ENCODE assay signal across 21 cellular contexts in the genomic region with DNA sequence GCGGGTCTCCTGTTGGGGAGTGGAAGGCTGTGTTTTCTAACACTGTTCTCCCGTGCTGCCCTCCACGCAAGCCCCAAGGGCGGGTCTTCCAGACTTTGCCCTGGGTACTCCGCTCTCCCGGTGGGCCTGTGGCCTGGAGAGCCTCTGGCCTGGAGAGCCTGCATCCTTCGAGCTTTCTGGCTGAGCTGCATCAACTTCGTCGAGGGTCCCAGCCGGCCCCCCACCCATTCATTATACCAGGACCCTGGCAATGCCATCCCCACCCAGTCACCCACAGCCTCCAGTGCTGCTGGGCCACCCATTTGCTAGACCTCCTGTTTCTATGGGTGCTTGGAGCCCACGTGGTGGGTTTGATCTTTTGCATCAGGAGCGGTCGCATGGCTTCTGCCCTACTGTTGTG.
"Had no signal": no experiment of that assay in that cellular context is flagged by ENCODE, and none has a peak within 500 bp of the region (broad histone marks: within the 10 kb centered on the region; RNA-seq: fewer than 3 reads in every experiment).

No MANE protein-coding gene starts in this region.

- H2AFZ ChIP-seq: parathyroid adenoma had no signal

- H3K27me3 ChIP-seq: esophagus muscularis mucosa, gastrocnemius medialis, right lobe of liver, upper lobe of right lung, vagina had no signal

- H3K79me2 ChIP-seq: parathyroid adenoma had no signal

- H3K36me3 ChIP-seq: esophagus muscularis mucosa, gastrocnemius medialis, heart right ventricle, right lobe of liver, suprapubic skin, tibial artery, upper lobe of right lung, vagina had no signal

- H3K4me3 Mint-ChIP-seq: effector memory CD8-positive, alpha-beta T cell; natural killer cell; neural crest cell had no signal

- ATAC-seq: effector memory CD8-positive, alpha-beta T cell; gastrocnemius medialis; heart right ventricle; left lobe of liver; natural killer cell; psoas muscle; right lobe of liver; upper lobe of right lung had no signal

- H3K9ac ChIP-seq: parathyroid adenoma had no signal

- H3K27ac ChIP-seq: epithelial cell of prostate, esophagus muscularis mucosa, gastrocnemius medialis, heart right ventricle, parathyroid adenoma, psoas muscle, right lobe of liver, suprapubic skin, tibial artery, upper lobe of right lung, vagina had no signal

- H3K4me1 ChIP-seq: esophagus muscularis mucosa, gastrocnemius medialis, heart right ventricle, parathyroid adenoma, psoas muscle, right lobe of liver, suprapubic skin, tibial artery, upper lobe of right lung, vagina had no signal

- H3K4me1 Mint-ChIP-seq: natural killer cell, neural crest cell had no signal

- H3K27ac Mint-ChIP-seq: effector memory CD8-positive, alpha-beta T cell; natural killer cell had no signal

- H3K4me3 ChIP-seq: esophagus muscularis mucosa, gastrocnemius medialis, heart right ventricle, psoas muscle, right lobe of liver, suprapubic skin, tibial artery, upper lobe of right lung, vagina had no signal

- H3K36me3 Mint-ChIP-seq: natural killer cell had no signal

- DNase-seq: effector memory CD8-positive, alpha-beta T cell; gastrocnemius medialis; heart right ventricle; hypothalamus; mammary epithelial cell; natural killer cell; nucleus accumbens; psoas muscle; retina; stimulated activated CD4-positive, alpha-beta T cell treated with anti-CD3 and anti-CD28 coated beads, Interleukin-4, amount 100 ng/mL, for 1 hour; stimulated activated naive CD4-positive, alpha-beta T cell; tibial artery; upper lobe of right lung had no signal

- H3K9me3 ChIP-seq: esophagus muscularis mucosa, gastrocnemius medialis, psoas muscle, right lobe of liver, suprapubic skin, tibial artery, upper lobe of right lung, vagina had no signal
